33 cellular contexts compared by ENCODE assay signal in genomic region chr2:118687201-118687600, GRCh38.
"Had no signal": no experiment of that assay in that cellular context is flagged by ENCODE, and none has a peak within 500 bp of the region (broad histone marks: within the 10 kb centered on the region; RNA-seq: fewer than 3 reads in every experiment).

No MANE protein-coding gene starts in this region.

- DNase-seq: activated B cell treated with CpG ODN at 0.5 μM for 24 hours; activated CD4-positive, alpha-beta memory T cell treated with anti-CD3 and anti-CD28 coated beads for 36 hours; activated CD4-positive, alpha-beta T cell treated with anti-CD3 and anti-CD28 coated beads for 4 hours; activated CD4-positive, alpha-beta T cell treated with anti-CD3 and anti-CD28 coated beads, Interleukin-2, amount 50 U/mL, for 1 hour; activated CD4-positive, CD25-positive, alpha-beta regulatory T cell treated with anti-CD3 and anti-CD28 coated beads, Interleukin-2, amount 50 U/mL, for 72 hours; activated CD8-positive, alpha-beta memory T cell treated with anti-CD3 and anti-CD28 coated beads, Interleukin-2, amount 50 U/mL, for 4 hours; activated gamma-delta T cell treated with Interleukin-2 at 50 U/mL for 16 hours; activated naive CD4-positive, alpha-beta T cell treated with anti-CD3 and anti-CD28 coated beads for 36 hours; activated T-cell treated with anti-CD3 and anti-CD28 coated beads for 4 hours; activated T-cell treated with anti-CD3 and anti-CD28 coated beads, Interleukin-2, amount 50 U/mL, for 4 hours; adrenal gland; body of pancreas; central memory CD4-positive, alpha-beta T cell; MG63; NCI-H1048; NCI-H1105 treated with DMSO at 0.1 percent for 48 hours; NCI-H1436; NCI-H1694; NCI-H1930; NCI-H2081 treated with DMSO at 0.1 percent for 48 hours; NCI-H226; NCI-H446 treated with DMSO at 0.1 percent for 48 hours; NCI-H524; SIG-M5; SW 1271; T-helper 1 cell; T-helper 2 cell; T-helper 9 cell had no signal

- ATAC-seq: activated naive CD4-positive, alpha-beta T cell treated with anti-CD3 and anti-CD28 coated beads, Interleukin-2, amount 50 U/mL, for 72 hours; activated T-cell treated with anti-CD3 and anti-CD28 coated beads, Interleukin-2, amount 50 U/mL, for 4 hours; body of pancreas; K562; Panc1 had no signal

- H3K27me3 ChIP-seq: adrenal gland, body of pancreas, MG63 had no signal

- H3K36me3 ChIP-seq: adrenal gland, MG63 had no signal

- FAIRE-seq: astrocyte, K562 had no signal

- H3K4me3 ChIP-seq: adrenal gland, body of pancreas, K562, MG63 had no signal

- H3K27ac ChIP-seq: adrenal gland, body of pancreas, VCaP had no signal
